In genomic region chr15:63331456-63331855, GRCh38 we compare ENCODE assay signal across 17 cellular contexts. TPM values are rescaled to one million over a fixed set of nuclear protein-coding genes. Genes with fewer than 3 reads are reported as not detected.
DNase-seq lines count a peak whose midpoint lies in the region; ATAC-seq, FAIRE-seq and TF ChIP-seq lines count a peak whose summit lies in the region.
"Had no signal": no experiment of that assay in that cellular context is flagged by ENCODE, and none has a peak within 500 bp of the region (broad histone marks: within the 10 kb centered on the region; RNA-seq: fewer than 3 reads in every experiment).

No MANE protein-coding gene starts in this region.

- no peaks in the 10 kb centered on the region for H3K9me3 Mint-ChIP-seq in activated naive CD8-positive, alpha-beta T cell treated with anti-CD3 and anti-CD28 coated beads, Interleukin-2, amount 50 U/mL, for 24 hours
- no peaks in the 10 kb centered on the region for H3K9me3 Mint-ChIP-seq in activated naive CD8-positive, alpha-beta T cell treated with anti-CD3 and anti-CD28 coated beads for 36 hours
- H3K9me3 Mint-ChIP-seq: GM23338, nephron progenitor cell had no signal

- no peak overlapping the region for H3K4me3 Mint-ChIP-seq in activated naive CD8-positive, alpha-beta T cell treated with anti-CD3 and anti-CD28 coated beads, Interleukin-2, amount 50 U/mL, for 24 hours
- no peak overlapping the region for H3K4me3 Mint-ChIP-seq in activated naive CD8-positive, alpha-beta T cell treated with anti-CD3 and anti-CD28 coated beads for 36 hours
- H3K4me3 Mint-ChIP-seq: GM23338, nephron progenitor cell had no signal

- H3K27ac ChIP-seq in VCaP = peak overlapping the region; percentile 38
- H3K27ac ChIP-seq: SJSA1 had no signal

- TF ChIP-seq CTCF in VCaP (conservative IDR thresholded peaks at IDR 0.05) = no peak

- peak; percentile 66 for ATAC-seq in activated naive CD8-positive, alpha-beta T cell treated with anti-CD3 and anti-CD28 coated beads, Interleukin-2, amount 50 U/mL, for 24 hours
- ATAC-seq: GM12878, GM23338 had no signal

- intact Hi-C loops in head of caudate nucleus (cut with DNase I) = no loop called here

- FAIRE-seq in urothelium cell line (lab: Jason Lieb, UNC) = no peak
- FAIRE-seq in GM19239 (lab: Jason Lieb, UNC) = no peak
- FAIRE-seq: G401.6, GM12878 had no signal

- H3K27ac Mint-ChIP-seq in activated naive CD8-positive, alpha-beta T cell treated with anti-CD3 and anti-CD28 coated beads, Interleukin-2, amount 50 U/mL, for 24 hours = no peak overlapping the region
- no peak overlapping the region for H3K27ac Mint-ChIP-seq in activated naive CD8-positive, alpha-beta T cell treated with anti-CD3 and anti-CD28 coated beads for 36 hours
- H3K27ac Mint-ChIP-seq: GM23338, nephron progenitor cell, progenitor cell of endocrine pancreas had no signal

- H3K27me3 Mint-ChIP-seq in activated naive CD8-positive, alpha-beta T cell treated with anti-CD3 and anti-CD28 coated beads, Interleukin-2, amount 50 U/mL, for 24 hours = no peaks in the 10 kb centered on the region
- no peaks in the 10 kb centered on the region for H3K27me3 Mint-ChIP-seq in activated naive CD8-positive, alpha-beta T cell treated with anti-CD3 and anti-CD28 coated beads for 36 hours

- no peaks in the 10 kb centered on the region for H3K4me1 Mint-ChIP-seq in activated naive CD8-positive, alpha-beta T cell treated with anti-CD3 and anti-CD28 coated beads, Interleukin-2, amount 50 U/mL, for 24 hours
- no peaks in the 10 kb centered on the region for H3K4me1 Mint-ChIP-seq in activated naive CD8-positive, alpha-beta T cell treated with anti-CD3 and anti-CD28 coated beads for 36 hours

- H3K36me3 Mint-ChIP-seq in activated naive CD8-positive, alpha-beta T cell treated with anti-CD3 and anti-CD28 coated beads, Interleukin-2, amount 50 U/mL, for 24 hours (ENCODE audit: low read depth) = no peaks in the 10 kb centered on the region
- H3K36me3 Mint-ChIP-seq in activated naive CD8-positive, alpha-beta T cell treated with anti-CD3 and anti-CD28 coated beads for 36 hours = no peaks in the 10 kb centered on the region

- DNase-seq in activated naive CD8-positive, alpha-beta T cell treated with anti-CD3 and anti-CD28 coated beads, Interleukin-2, amount 50 U/mL, for 24 hours = no peak
- DNase-seq in activated naive CD8-positive, alpha-beta T cell treated with anti-CD3 and anti-CD28 coated beads for 36 hours = no peak
- peak in 36 of 42 donors; percentile 31 to 89 (median 65) for DNase-seq in head of caudate nucleus
- peak; percentile 49 for DNase-seq in urothelium cell line (ENCODE audit: low spot score)
- DNase-seq in NCI-H2107 treated with DMSO at 0.1 percent for 48 hours (lab: John Stamatoyannopoulos, UW; ENCODE audit: unreplicated experiment) = no peak
- DNase-seq in GM19239 (ENCODE audit: insufficient read length, low spot score) = no peak
- DNase-seq in HUDEP-2 (lab: John Stamatoyannopoulos, UW; ENCODE audit: unreplicated experiment in 76 of 76) = no peak
- DNase-seq: activated gamma-delta T cell treated with Interleukin-2 at 50 U/mL for 16 hours, cortex of kidney, NCI-H2029 treated with DMSO at 0.1 percent for 48 hours, nephron progenitor cell had no signal

RNA-seq across cellular contexts. Expression of gene CA12, which starts 50.2 kb away (rescaled TPM):
- total RNA-seq in activated naive CD8-positive, alpha-beta T cell treated with anti-CD3 and anti-CD28 coated beads for 36 hours = under 1 TPM in 1 of 2 experiments, not detected in 1; 0.39 TPM

RNA-seq across cellular contexts. Expression of gene APH1B, which starts 54.1 kb away (rescaled TPM):
- 1 to 10 TPM; 9.3 to 9.4 TPM for total RNA-seq in activated naive CD8-positive, alpha-beta T cell treated with anti-CD3 and anti-CD28 coated beads for 36 hours

Comparison
In these comparisons a context has a peak if more than half of its experiments do, and no peak if none do; other contexts are left out.
1. DNase-seq: peak in head of caudate nucleus (36 of 42) and urothelium cell line (single experiment); none in activated naive CD8-positive, alpha-beta T cell treated with anti-CD3 and anti-CD28 coated beads, Interleukin-2, amount 50 U/mL, for 24 hours (single experiment), activated naive CD8-positive, alpha-beta T cell treated with anti-CD3 and anti-CD28 coated beads for 36 hours (single experiment), NCI-H2107 treated with DMSO at 0.1 percent for 48 hours (single experiment), GM19239 (single experiment) and HUDEP-2 (0 of 76).